7 cellular contexts compared by ENCODE assay signal in genomic region chr9:107850653-107851052, GRCh38.
"Had no signal": no experiment of that assay in that cellular context is flagged by ENCODE, and none has a peak within 500 bp of the region (broad histone marks: within the 10 kb centered on the region; RNA-seq: fewer than 3 reads in every experiment).

No MANE protein-coding gene starts in this region.

- ATAC-seq: HepG2 had no signal

- H3K4me1 Mint-ChIP-seq: IgD-negative memory B cell had no signal

- H2AFZ ChIP-seq: GM23248 had no signal

- DNase-seq: GM23248, H9, HCEC 1CT, KBM-7 had no signal

- H3K27me3 Mint-ChIP-seq: IgD-negative memory B cell had no signal

- H3K9ac ChIP-seq: GM23248 had no signal

- H3K4me3 ChIP-seq: GM23248 had no signal

- H3K4me3 Mint-ChIP-seq: H9, IgD-negative memory B cell had no signal

- H3K27ac Mint-ChIP-seq: H9 had no signal

- H3K27ac ChIP-seq: GM23248, HL-60 had no signal
